Comparison of ENCODE assay signal across 16 cellular contexts in the genomic region with DNA sequence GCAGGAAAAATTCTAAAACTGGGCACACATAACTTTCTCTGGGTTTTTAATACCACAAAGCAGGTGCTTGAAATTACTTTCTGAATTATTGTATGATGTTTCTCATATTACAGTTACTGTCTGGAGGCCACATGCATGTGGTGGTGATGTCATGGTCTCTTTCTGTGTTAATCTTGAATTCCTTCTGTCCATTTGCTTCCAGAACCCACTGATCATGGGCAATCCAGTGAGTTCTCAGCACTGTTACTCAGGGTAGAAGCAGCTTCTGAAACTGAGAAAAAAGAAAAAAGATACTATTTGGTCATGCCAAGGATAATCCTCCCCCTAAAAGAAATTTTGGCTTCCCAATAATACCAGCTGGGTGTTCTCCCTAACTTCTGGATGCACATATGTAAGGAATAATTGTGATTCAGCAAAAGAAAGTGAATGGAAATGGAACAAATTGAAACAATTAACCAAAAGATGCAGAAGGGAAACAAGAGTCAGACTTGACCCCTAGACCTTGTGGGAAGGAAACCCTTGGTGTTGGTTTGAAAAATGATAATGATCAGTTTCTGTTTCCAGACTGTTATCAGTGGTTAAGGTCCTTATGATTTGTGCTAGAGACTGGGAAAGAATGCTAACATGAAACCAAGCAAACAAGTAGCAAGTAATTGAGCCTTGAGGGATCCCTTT.
DNase-seq lines count a peak whose midpoint lies in the region; ATAC-seq and TF ChIP-seq lines count a peak whose summit lies in the region.
"Had no signal": no experiment of that assay in that cellular context is flagged by ENCODE, and none has a peak within 500 bp of the region (broad histone marks: within the 10 kb centered on the region; RNA-seq: fewer than 3 reads in every experiment).

No MANE protein-coding gene starts in this region.

- H3K9ac ChIP-seq in smooth muscle cell (ENCODE audit: low read depth) = no peak overlapping the region

- H3K36me3 ChIP-seq in smooth muscle cell (ENCODE audit: low read depth) = no peaks in the 10 kb centered on the region
- H3K36me3 ChIP-seq: breast epithelium had no signal

- peaks cover 30% of the 10 kb centered on the region for H4K20me1 ChIP-seq in smooth muscle cell (ENCODE audit: low read depth)

- H3K4me3 Mint-ChIP-seq in activated T-helper 2 cell treated with anti-CD3 and anti-CD28 coated beads, Interferon-gamma antibody, Interleukin-2, Interleukin-4, amounts not matched to agents 10 μg/mL and 5 μg/mL and 100 μg/mL, durations not matched to agents 14 hours and 24 hours and 36 hours (ENCODE audit: low read depth) = no peak overlapping the region
- no peak overlapping the region for H3K4me3 Mint-ChIP-seq in WTC11
- H3K4me3 Mint-ChIP-seq: nephron; stimulated activated naive CD8-positive, alpha-beta T cell treated with anti-CD3 and anti-CD28 coated beads, Interleukin-15, Interleukin-2, amounts not matched to agents 100 ng/mL and 50 ng/mL, for 24 hours had no signal

- intact Hi-C loops in activated T-helper 2 cell treated with anti-CD3 and anti-CD28 coated beads, Interferon-gamma antibody, Interleukin-2, Interleukin-4, amounts not matched to agents 10 μg/mL and 5 μg/mL and 100 μg/mL, durations not matched to agents 14 hours and 24 hours and 36 hours (cut with micrococcal nuclease) = no loop called here

- DNase-seq in amniotic epithelial cell (ENCODE audit: low read depth) (peak; percentile 82), fibroblast of the aortic adventitia (ENCODE audit: low read depth) (peak; percentile 74), smooth muscle cell (lab: John Stamatoyannopoulos, UW; ENCODE audit: unreplicated experiment) (no peak), hypothalamus (lab: John Stamatoyannopoulos, UW) (no peak), WTC11 (ENCODE audit: low spot score) (no peak), AML-193 (lab: John Stamatoyannopoulos, UW) (no peak)
- no peak for DNase-seq in activated T-helper 2 cell treated with anti-CD3 and anti-CD28 coated beads, Interferon-gamma antibody, Interleukin-2, Interleukin-4, amounts not matched to agents 10 μg/mL and 5 μg/mL and 100 μg/mL, durations not matched to agents 14 hours and 24 hours and 36 hours (ENCODE audit: low spot score)
- DNase-seq: activated CD4-positive, alpha-beta T cell treated with anti-CD3 and anti-CD28 coated beads for 1 hour; DMS79; GOT3; NCI-H446 treated with DMSO at 0.1 percent for 48 hours; SIG-M5 had no signal

- H3K36me3 Mint-ChIP-seq in activated T-helper 2 cell treated with anti-CD3 and anti-CD28 coated beads, Interferon-gamma antibody, Interleukin-2, Interleukin-4, amounts not matched to agents 10 μg/mL and 5 μg/mL and 100 μg/mL, durations not matched to agents 14 hours and 24 hours and 36 hours (ENCODE audit: low read depth) = no peaks in the 10 kb centered on the region
- H3K36me3 Mint-ChIP-seq in WTC11 = no peaks in the 10 kb centered on the region

- peaks cover 5% of the 10 kb centered on the region for H3K4me1 Mint-ChIP-seq in activated T-helper 2 cell treated with anti-CD3 and anti-CD28 coated beads, Interferon-gamma antibody, Interleukin-2, Interleukin-4, amounts not matched to agents 10 μg/mL and 5 μg/mL and 100 μg/mL, durations not matched to agents 14 hours and 24 hours and 36 hours (ENCODE audit: low read depth)
- peaks cover 6% of the 10 kb centered on the region for H3K4me1 Mint-ChIP-seq in WTC11

- no peak overlapping the region for H3K27ac Mint-ChIP-seq in activated T-helper 2 cell treated with anti-CD3 and anti-CD28 coated beads, Interferon-gamma antibody, Interleukin-2, Interleukin-4, amounts not matched to agents 10 μg/mL and 5 μg/mL and 100 μg/mL, durations not matched to agents 14 hours and 24 hours and 36 hours
- no peak overlapping the region for H3K27ac Mint-ChIP-seq in WTC11
- H3K27ac Mint-ChIP-seq: stimulated activated naive CD8-positive, alpha-beta T cell treated with anti-CD3 and anti-CD28 coated beads, Interleukin-15, Interleukin-2, amounts not matched to agents 100 ng/mL and 50 ng/mL, for 24 hours had no signal

- H3K79me2 ChIP-seq in smooth muscle cell (ENCODE audit: low read depth) = peaks cover 90% of the 10 kb centered on the region

- ATAC-seq in GM21381 (IDR thresholded peaks at IDR 0.05; ENCODE audit: unreplicated experiment) = peak; percentile 58
- no peak for ATAC-seq in WTC11

- no peaks in the 10 kb centered on the region for H3K4me1 ChIP-seq in smooth muscle cell (ENCODE audit: low read depth)
- H3K4me1 ChIP-seq: breast epithelium had no signal

- CTCF ChIA-PET in WTC11 (lab: Charles Lee) = no interaction called here

- no peaks in the 10 kb centered on the region for H3K27me3 ChIP-seq in smooth muscle cell (ENCODE audit: low read depth)
- H3K27me3 ChIP-seq: breast epithelium had no signal

- peak overlapping the region; percentile 53 for H3K27ac ChIP-seq in smooth muscle cell (ENCODE audit: low read depth)
- H3K27ac ChIP-seq: breast epithelium had no signal

- peak overlapping the region; percentile 63 for H3K4me2 ChIP-seq in smooth muscle cell

- no peaks in the 10 kb centered on the region for H3K27me3 Mint-ChIP-seq in activated T-helper 2 cell treated with anti-CD3 and anti-CD28 coated beads, Interferon-gamma antibody, Interleukin-2, Interleukin-4, amounts not matched to agents 10 μg/mL and 5 μg/mL and 100 μg/mL, durations not matched to agents 14 hours and 24 hours and 36 hours (ENCODE audit: low read depth)
- no peaks in the 10 kb centered on the region for H3K27me3 Mint-ChIP-seq in WTC11 (ENCODE audit: low read depth)
- H3K27me3 Mint-ChIP-seq: stimulated activated naive CD8-positive, alpha-beta T cell treated with anti-CD3 and anti-CD28 coated beads, Interleukin-15, Interleukin-2, amounts not matched to agents 100 ng/mL and 50 ng/mL, for 24 hours had no signal

- TF ChIP-seq CTCF in fibroblast of the aortic adventitia (IDR thresholded peaks at IDR 0.05; ENCODE audit: insufficient read depth, low read length) (no peak), smooth muscle cell (IDR thresholded peaks at IDR 0.05; ENCODE audit: borderline replicate concordance, insufficient read depth, poor library complexity, severe bottlenecking) (no peak), WTC11 (IDR thresholded peaks at IDR 0.05) (no peak)

- POLR2A ChIA-PET in WTC11 (lab: Charles Lee) = no interaction called here

- no peak overlapping the region for H2AFZ ChIP-seq in smooth muscle cell (ENCODE audit: low read depth)

- H3K4me3 ChIP-seq in fibroblast of the aortic adventitia (ENCODE audit: low read depth, low read length) (no peak overlapping the region), smooth muscle cell (no peak overlapping the region)
- H3K4me3 ChIP-seq: breast epithelium had no signal

- H3K9me3 ChIP-seq in smooth muscle cell (replicated peaks; ENCODE audit: low read depth) = no peaks in the 10 kb centered on the region
- H3K9me3 ChIP-seq: breast epithelium had no signal

- peaks cover 23% of the 10 kb centered on the region for H3F3A ChIP-seq in smooth muscle cell (ENCODE audit: low read depth)

- H3K9me3 Mint-ChIP-seq in activated T-helper 2 cell treated with anti-CD3 and anti-CD28 coated beads, Interferon-gamma antibody, Interleukin-2, Interleukin-4, amounts not matched to agents 10 μg/mL and 5 μg/mL and 100 μg/mL, durations not matched to agents 14 hours and 24 hours and 36 hours = no peaks in the 10 kb centered on the region
- H3K9me3 Mint-ChIP-seq in WTC11 = peaks cover 3% of the 10 kb centered on the region; the same call in 1 of the 2 replicates
- H3K9me3 Mint-ChIP-seq: nephron; stimulated activated naive CD8-positive, alpha-beta T cell treated with anti-CD3 and anti-CD28 coated beads, Interleukin-15, Interleukin-2, amounts not matched to agents 100 ng/mL and 50 ng/mL, for 24 hours had no signal

TF ChIP-seq in WTC11, 78 proteins besides CTCF, POLR2A, EP300 and RAD21 (continues in another document):
- TF ChIP-seq, protein P1, sequence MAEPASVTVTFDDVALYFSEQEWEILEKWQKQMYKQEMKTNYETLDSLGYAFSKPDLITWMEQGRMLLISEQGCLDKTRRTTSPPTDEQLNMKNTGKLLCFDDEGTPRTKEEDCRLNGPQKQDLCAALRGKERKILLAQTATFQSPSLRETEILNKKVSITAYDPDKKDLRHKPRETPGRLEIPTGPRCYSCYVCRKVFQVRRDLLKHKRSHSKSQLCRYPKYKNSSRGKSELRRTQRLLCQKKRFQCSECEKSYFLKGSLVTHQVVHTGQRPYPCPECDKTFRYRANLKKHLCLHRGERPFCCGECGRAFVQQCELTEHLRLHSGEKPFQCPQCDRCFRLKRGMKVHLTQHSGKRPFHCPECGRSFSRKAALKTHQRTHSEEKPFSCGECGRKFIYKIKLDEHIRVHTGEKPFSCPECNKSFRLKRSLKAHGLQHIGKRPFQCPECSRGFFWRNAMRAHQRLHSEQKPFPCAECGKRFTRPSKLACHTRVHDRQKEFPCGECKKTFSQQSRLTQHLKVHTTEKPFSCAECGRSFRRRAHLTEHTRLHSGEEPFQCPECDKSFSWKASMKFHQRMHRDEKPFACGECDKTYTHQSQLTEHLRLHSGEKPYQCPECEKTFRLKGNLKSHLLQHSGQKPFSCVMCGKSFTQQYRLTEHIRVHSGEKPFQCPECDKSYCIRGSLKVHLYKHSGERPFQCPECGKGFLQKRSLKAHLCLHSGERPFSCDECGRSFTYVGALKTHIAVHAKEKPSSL (CRISPR knock-in tag; conservative IDR thresholded peaks at IDR 0.05) = no peak
- TF ChIP-seq, protein P2, sequence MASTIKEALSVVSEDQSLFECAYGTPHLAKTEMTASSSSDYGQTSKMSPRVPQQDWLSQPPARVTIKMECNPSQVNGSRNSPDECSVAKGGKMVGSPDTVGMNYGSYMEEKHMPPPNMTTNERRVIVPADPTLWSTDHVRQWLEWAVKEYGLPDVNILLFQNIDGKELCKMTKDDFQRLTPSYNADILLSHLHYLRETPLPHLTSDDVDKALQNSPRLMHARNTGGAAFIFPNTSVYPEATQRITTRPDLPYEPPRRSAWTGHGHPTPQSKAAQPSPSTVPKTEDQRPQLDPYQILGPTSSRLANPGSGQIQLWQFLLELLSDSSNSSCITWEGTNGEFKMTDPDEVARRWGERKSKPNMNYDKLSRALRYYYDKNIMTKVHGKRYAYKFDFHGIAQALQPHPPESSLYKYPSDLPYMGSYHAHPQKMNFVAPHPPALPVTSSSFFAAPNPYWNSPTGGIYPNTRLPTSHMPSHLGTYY (CRISPR knock-in tag; IDR thresholded peaks at IDR 0.05) = no peak
- TF ChIP-seq, protein P3, sequence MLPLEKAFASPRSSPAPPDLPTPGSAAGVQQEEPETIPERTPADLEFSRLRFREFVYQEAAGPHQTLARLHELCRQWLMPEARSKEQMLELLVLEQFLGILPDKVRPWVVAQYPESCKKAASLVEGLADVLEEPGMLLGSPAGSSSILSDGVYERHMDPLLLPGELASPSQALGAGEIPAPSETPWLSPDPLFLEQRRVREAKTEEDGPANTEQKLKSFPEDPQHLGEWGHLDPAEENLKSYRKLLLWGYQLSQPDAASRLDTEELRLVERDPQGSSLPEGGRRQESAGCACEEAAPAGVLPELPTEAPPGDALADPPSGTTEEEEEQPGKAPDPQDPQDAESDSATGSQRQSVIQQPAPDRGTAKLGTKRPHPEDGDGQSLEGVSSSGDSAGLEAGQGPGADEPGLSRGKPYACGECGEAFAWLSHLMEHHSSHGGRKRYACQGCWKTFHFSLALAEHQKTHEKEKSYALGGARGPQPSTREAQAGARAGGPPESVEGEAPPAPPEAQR (CRISPR knock-in tag; IDR thresholded peaks at IDR 0.05) = no peak

Comparison
In these comparisons a context has a peak if more than half of its experiments do, and no peak if none do; other contexts are left out.
1. DNase-seq: peak in amniotic epithelial cell (single experiment) and fibroblast of the aortic adventitia (single experiment); none in smooth muscle cell (single experiment), activated T-helper 2 cell treated with anti-CD3 and anti-CD28 coated beads, Interferon-gamma antibody, Interleukin-2, Interleukin-4, amounts not matched to agents 10 μg/mL and 5 μg/mL and 100 μg/mL, durations not matched to agents 14 hours and 24 hours and 36 hours (single experiment), hypothalamus (0 of 51), WTC11 (single experiment) and AML-193 (0 of 2).